Comparison of ENCODE assay signal across 28 cellular contexts in the genomic region with DNA sequence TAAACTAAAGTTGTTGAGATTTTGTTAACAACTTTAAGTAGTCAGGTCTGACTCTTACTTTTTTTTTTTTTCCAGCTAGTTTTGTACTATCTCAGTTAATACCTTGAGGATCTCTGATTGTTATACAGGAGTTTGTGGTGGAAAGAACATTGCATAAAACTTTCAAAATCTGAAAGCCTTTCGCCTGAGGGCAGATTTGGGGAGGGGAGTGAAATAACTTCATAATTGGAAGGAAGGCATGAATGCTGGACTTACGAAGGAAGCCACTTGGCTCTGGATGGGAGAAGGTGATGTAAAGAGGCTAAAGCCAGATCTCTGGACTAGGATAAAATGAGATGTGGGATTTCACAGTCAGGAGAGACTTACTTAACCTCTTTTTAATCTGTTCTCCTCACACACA. TPM values are rescaled to one million over a fixed set of nuclear protein-coding genes. Genes with fewer than 3 reads are reported as not detected.
"Had no signal": no experiment of that assay in that cellular context is flagged by ENCODE, and none has a peak within 500 bp of the region (broad histone marks: within the 10 kb centered on the region; RNA-seq: fewer than 3 reads in every experiment).

No MANE protein-coding gene starts in this region.

- ATAC-seq: naive thymus-derived CD4-positive, alpha-beta T cell; natural killer cell; psoas muscle; right cardiac atrium; stimulated activated effector memory CD8-positive, alpha-beta T cell treated with anti-CD3 and anti-CD28 coated beads, Interleukin-12 subunit alpha, Interleukin-12 subunit beta, amount 100 ng/mL, for 72 hours; stimulated activated naive B cell treated with anti-CD40 and anti-IgM and Interleukin-4, amounts not matched to agents 10 μg/mL and 1 μg/mL and 100 μg/mL, for 72 hours; upper lobe of right lung had no signal

- H3K27ac ChIP-seq: neural progenitor cell, ovary, parathyroid adenoma, psoas muscle, right lobe of liver, sigmoid colon, stomach, thoracic aorta, thyroid gland, tibial nerve, upper lobe of right lung, uterus had no signal

- H3K9me3 ChIP-seq: ovary, psoas muscle, right lobe of liver, sigmoid colon, stomach, thoracic aorta, thyroid gland, tibial nerve, upper lobe of right lung, uterus had no signal

- H3K9me3 Mint-ChIP-seq: nephron had no signal

- H3K27ac Mint-ChIP-seq: naive thymus-derived CD4-positive, alpha-beta T cell; natural killer cell; nephron; neural progenitor cell; progenitor cell of endocrine pancreas; stimulated activated effector memory CD8-positive, alpha-beta T cell treated with anti-CD3 and anti-CD28 coated beads, Interleukin-12 subunit alpha, Interleukin-12 subunit beta, amount 100 ng/mL, for 72 hours; stimulated activated naive B cell treated with anti-CD40 and anti-IgM and Interleukin-4, amounts not matched to agents 10 μg/mL and 1 μg/mL and 100 μg/mL, for 72 hours; stimulated activated naive CD8-positive, alpha-beta T cell treated with anti-CD3 and anti-CD28 coated beads, Interleukin-15, Interleukin-2, amounts not matched to agents 100 ng/mL and 50 ng/mL, for 24 hours; type B pancreatic cell had no signal

- H3K4me1 ChIP-seq: neural progenitor cell, parathyroid adenoma, psoas muscle, right lobe of liver, thyroid gland, tibial nerve, upper lobe of right lung, uterus had no signal

- H2AFZ ChIP-seq: neural progenitor cell, parathyroid adenoma had no signal

- H3K9ac ChIP-seq: neural progenitor cell, parathyroid adenoma had no signal

- H3K27me3 Mint-ChIP-seq: progenitor cell of endocrine pancreas; stimulated activated naive CD8-positive, alpha-beta T cell treated with anti-CD3 and anti-CD28 coated beads, Interleukin-15, Interleukin-2, amounts not matched to agents 100 ng/mL and 50 ng/mL, for 24 hours; type B pancreatic cell had no signal

- H3K4me1 Mint-ChIP-seq: naive thymus-derived CD4-positive, alpha-beta T cell; natural killer cell; stimulated activated effector memory CD8-positive, alpha-beta T cell treated with anti-CD3 and anti-CD28 coated beads, Interleukin-12 subunit alpha, Interleukin-12 subunit beta, amount 100 ng/mL, for 72 hours; stimulated activated naive B cell treated with anti-CD40 and anti-IgM and Interleukin-4, amounts not matched to agents 10 μg/mL and 1 μg/mL and 100 μg/mL, for 72 hours had no signal

- H3K36me3 ChIP-seq: neural progenitor cell, ovary, right lobe of liver, sigmoid colon, stomach, thoracic aorta, thyroid gland, tibial nerve, upper lobe of right lung, uterus had no signal

- H3K4me2 ChIP-seq: neural progenitor cell had no signal

- DNase-seq: naive thymus-derived CD4-positive, alpha-beta T cell; natural killer cell; occipital lobe; ovary; posterior cingulate gyrus; psoas muscle; right cardiac atrium; right lobe of liver; sigmoid colon; small intestine; stimulated activated CD4-positive, alpha-beta T cell treated with anti-CD3 and anti-CD28 coated beads, Interleukin-15, amount 100 ng/mL, for 24 hours; stimulated activated CD4-positive, alpha-beta T cell treated with anti-CD3 and anti-CD28 coated beads, Interleukin-2, amount 100 ng/mL, for 24 hours; stimulated activated CD4-positive, alpha-beta T cell treated with anti-CD3 and anti-CD28 coated beads, Interleukin-2, amount 100 ng/mL, for 48 hours; stimulated activated CD4-positive, alpha-beta T cell treated with anti-CD3 and anti-CD28 coated beads, Interleukin-4, amount 100 ng/mL, for 24 hours; stimulated activated naive B cell treated with anti-CD40 and anti-IgM and Interleukin-4, amounts not matched to agents 10 μg/mL and 1 μg/mL and 100 μg/mL, for 72 hours; stomach; thyroid gland; upper lobe of right lung; uterus had no signal

- H3K4me3 Mint-ChIP-seq: naive thymus-derived CD4-positive, alpha-beta T cell; natural killer cell; nephron; neural progenitor cell; stimulated activated effector memory CD8-positive, alpha-beta T cell treated with anti-CD3 and anti-CD28 coated beads, Interleukin-12 subunit alpha, Interleukin-12 subunit beta, amount 100 ng/mL, for 72 hours; stimulated activated naive B cell treated with anti-CD40 and anti-IgM and Interleukin-4, amounts not matched to agents 10 μg/mL and 1 μg/mL and 100 μg/mL, for 72 hours; stimulated activated naive CD8-positive, alpha-beta T cell treated with anti-CD3 and anti-CD28 coated beads, Interleukin-15, Interleukin-2, amounts not matched to agents 100 ng/mL and 50 ng/mL, for 24 hours; type B pancreatic cell had no signal

- H3K4me3 ChIP-seq: neural progenitor cell, ovary, psoas muscle, right lobe of liver, sigmoid colon, stomach, thoracic aorta, thyroid gland, tibial nerve, upper lobe of right lung, uterus had no signal

- H3K27me3 ChIP-seq: neural progenitor cell, ovary, right lobe of liver, sigmoid colon, stomach, thyroid gland, tibial nerve, upper lobe of right lung, uterus had no signal

- H3K36me3 Mint-ChIP-seq: natural killer cell; neural progenitor cell; stimulated activated effector memory CD8-positive, alpha-beta T cell treated with anti-CD3 and anti-CD28 coated beads, Interleukin-12 subunit alpha, Interleukin-12 subunit beta, amount 100 ng/mL, for 72 hours; stimulated activated naive B cell treated with anti-CD40 and anti-IgM and Interleukin-4, amounts not matched to agents 10 μg/mL and 1 μg/mL and 100 μg/mL, for 72 hours had no signal

- H3K79me2 ChIP-seq: parathyroid adenoma had no signal

RNA-seq across cellular contexts. Expression of gene FAT3, which starts 18.2 kb away (rescaled TPM):
- total RNA-seq: naive thymus-derived CD4-positive, alpha-beta T cell; natural killer cell had no signal
- polyA plus RNA-seq: naive thymus-derived CD4-positive, alpha-beta T cell had no signal
